16 cellular contexts compared by ENCODE assay signal in genomic region chr11:110087820-110088534, GRCh38. TPM values are rescaled to one million over a fixed set of nuclear protein-coding genes. Genes with fewer than 3 reads are reported as not detected.
DNase-seq lines count a peak whose midpoint lies in the region; ATAC-seq and TF ChIP-seq lines count a peak whose summit lies in the region.
"Had no signal": no experiment of that assay in that cellular context is flagged by ENCODE, and none has a peak within 500 bp of the region (broad histone marks: within the 10 kb centered on the region; RNA-seq: fewer than 3 reads in every experiment).

No MANE protein-coding gene starts in this region.

- H4K20me1 ChIP-seq in osteoblast (ENCODE audit: insufficient read depth, low read length) = no peaks in the 10 kb centered on the region

- H3K79me2 ChIP-seq in osteoblast (ENCODE audit: insufficient read depth, low read length) = no peaks in the 10 kb centered on the region

- no peaks in the 10 kb centered on the region for H3K36me3 ChIP-seq in osteoblast (ENCODE audit: insufficient read depth, low read length)

- ATAC-seq in HG03354 (IDR thresholded peaks at IDR 0.05; ENCODE audit: poor library complexity, severe bottlenecking, unreplicated experiment) = no peak
- ATAC-seq in HG03378 (IDR thresholded peaks at IDR 0.05; ENCODE audit: unreplicated experiment) = no peak
- ATAC-seq: CD8-positive, alpha-beta T cell; natural killer cell; right cardiac atrium had no signal

- peak; percentile 84 for DNase-seq in ELR (ENCODE audit: low read depth)
- DNase-seq in MV-4-11 (lab: John Stamatoyannopoulos, UW) = peak; percentile 42
- DNase-seq in epidermal melanocyte (ENCODE audit: insufficient read length, low spot score) = peak; percentile 70
- DNase-seq in osteoblast (ENCODE audit: insufficient read length, low spot score, missing footprints) = peak; percentile 74
- DNase-seq in superior temporal gyrus (ENCODE audit: extremely low spot score) = no peak
- DNase-seq in AML-193 (lab: John Stamatoyannopoulos, UW) = no peak
- DNase-seq: activated naive CD4-positive, alpha-beta T cell treated with Interleukin-2 at 50 U/mL for 16 hours; CD8-positive, alpha-beta T cell; islet precursor cell; natural killer cell; NCI-H1105 treated with DMSO at 0.1 percent for 48 hours; NCI-H510A treated with DMSO at 0.1 percent for 48 hours; right cardiac atrium; T-helper 9 cell had no signal

- TF ChIP-seq CTCF in osteoblast (IDR thresholded peaks at IDR 0.05; ENCODE audit: extremely low read depth, low read depth, low read length) = no peak

- no peak overlapping the region for H3K4me3 ChIP-seq in osteoblast (ENCODE audit: insufficient read depth, low read length)

- H3K27me3 ChIP-seq in osteoblast (ENCODE audit: insufficient read depth, low read length) = no peaks in the 10 kb centered on the region

- no peak overlapping the region for H3K4me2 ChIP-seq in osteoblast (ENCODE audit: insufficient read depth, low read length)

- H3K9me3 ChIP-seq in osteoblast (ENCODE audit: low read depth, low read length) = no peaks in the 10 kb centered on the region

- peaks cover 22% of the 10 kb centered on the region for H3K4me1 ChIP-seq in osteoblast (ENCODE audit: insufficient read depth, low read length)

- H2AFZ ChIP-seq in osteoblast (ENCODE audit: low read length) = no peak overlapping the region

- H3K27ac ChIP-seq in osteoblast (ENCODE audit: low read depth, low read length) = no peak overlapping the region

RNA-seq across cellular contexts. Expression of gene ZC3H12C, which starts 5.2 kb away (rescaled TPM):
- 9.1 and 10.5 TPM in 2 replicates for total RNA-seq in osteoblast
- total RNA-seq: CD8-positive, alpha-beta T cell had no signal

Comparison
In these comparisons a context has a peak if more than half of its experiments do, and no peak if none do; other contexts are left out.
1. DNase-seq: peak in ELR (single experiment), MV-4-11 (single experiment), epidermal melanocyte (single experiment) and osteoblast (single experiment); none in superior temporal gyrus (single experiment) and AML-193 (0 of 2).